Comparison of ENCODE assay signal across 11 cellular contexts in the genomic region with DNA sequence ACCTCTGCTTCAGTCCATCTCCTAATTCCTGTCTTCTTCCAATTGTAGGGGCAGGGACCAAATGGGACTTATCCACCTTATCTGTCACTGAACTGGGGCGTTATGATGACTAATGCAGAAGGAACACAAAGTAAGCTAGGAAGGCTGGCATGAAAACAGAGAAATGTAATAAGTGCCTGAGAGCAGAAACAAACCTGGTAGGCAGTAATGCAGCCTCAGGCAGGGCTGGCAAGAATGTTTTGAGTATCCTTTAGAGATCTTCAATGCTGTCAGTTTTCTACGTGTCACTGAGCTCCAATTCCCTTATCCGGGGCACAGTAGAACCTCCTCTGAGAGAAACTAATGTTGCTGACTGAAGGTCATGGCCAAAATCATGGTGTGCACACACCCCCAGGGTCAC.
DNase-seq lines count a peak whose midpoint lies in the region; ATAC-seq, FAIRE-seq and TF ChIP-seq lines count a peak whose summit lies in the region.
"Had no signal": no experiment of that assay in that cellular context is flagged by ENCODE, and none has a peak within 500 bp of the region (broad histone marks: within the 10 kb centered on the region; RNA-seq: fewer than 3 reads in every experiment).

No MANE protein-coding gene starts in this region.

- no peaks in the 10 kb centered on the region for H3K27me3 ChIP-seq in keratinocyte (ENCODE audit: control insufficient read depth, extremely low read depth, insufficient read depth, low read length)
- H3K27me3 ChIP-seq in thoracic aorta (replicated peaks; ENCODE audit: insufficient read depth), result no peaks in the 10 kb centered on the region
- no peaks in the 10 kb centered on the region for H3K27me3 ChIP-seq in upper lobe of left lung
- H3K27me3 ChIP-seq: cardiac muscle cell had no signal

- DNase-seq in DMS53 (lab: John Stamatoyannopoulos, UW) (peak; percentile 14), DMS53 treated with DMSO at 0.1 percent for 48 hours (lab: John Stamatoyannopoulos, UW; ENCODE audit: unreplicated experiment) (no peak), astrocyte of the spinal cord (ENCODE audit: low read depth, low spot score) (peak; percentile 37), keratinocyte (ENCODE audit: low read depth, low spot score) (no peak), thoracic aorta (ENCODE audit: low spot score) (no peak), upper lobe of left lung (no peak)
- DNase-seq: SHP77 had no signal

- peak overlapping the region; percentile 4 for H2AFZ ChIP-seq in keratinocyte (ENCODE audit: control insufficient read depth, low read length)

- dilution Hi-C loops in keratinocyte (cut with MboI; ENCODE audit: extremely low pct_ligation_motif_present, low sequenced_read_pairs), result no loop called here

- H3K79me2 ChIP-seq in keratinocyte (ENCODE audit: control insufficient read depth, insufficient read depth, low read length), result no peaks in the 10 kb centered on the region

- 61 to 62% methylated on average over 3 of the region's 3 CpGs for WGBS in upper lobe of left lung, 2 donors

- FAIRE-seq in keratinocyte (lab: Jason Lieb, UNC), result peak; percentile 71

- no peak for TF ChIP-seq POLR2A in upper lobe of left lung (IDR thresholded peaks at IDR 0.05)

- no peaks in the 10 kb centered on the region for H4K20me1 ChIP-seq in keratinocyte (ENCODE audit: control insufficient read depth, extremely low read depth, insufficient read depth, low read length)

- no peaks in the 10 kb centered on the region for H3K9me3 ChIP-seq in keratinocyte (ENCODE audit: control insufficient read depth, low read depth, low read length)
- no peaks in the 10 kb centered on the region for H3K9me3 ChIP-seq in thoracic aorta
- no peaks in the 10 kb centered on the region for H3K9me3 ChIP-seq in upper lobe of left lung

- no peaks in the 10 kb centered on the region for H3K9me1 ChIP-seq in keratinocyte (ENCODE audit: control insufficient read depth, extremely low read depth, insufficient read depth, low read length)

- peak overlapping the region; percentile 20 for H3K4me2 ChIP-seq in keratinocyte (ENCODE audit: control insufficient read depth, extremely low read depth, insufficient read depth, low read depth, low read length)

- no peak overlapping the region for H3K27ac ChIP-seq in keratinocyte (ENCODE audit: control insufficient read depth, insufficient read depth, low read length)
- no peak overlapping the region for H3K27ac ChIP-seq in thoracic aorta
- H3K27ac ChIP-seq in upper lobe of left lung, result peak overlapping the region in 2 of 4 donors; percentile 5 to 44
- H3K27ac ChIP-seq: 22Rv1, cardiac muscle cell had no signal

- peaks cover 26% of the 10 kb centered on the region for H3K4me1 ChIP-seq in keratinocyte (ENCODE audit: control insufficient read depth, extremely low read depth, insufficient read depth, low read length)
- peaks cover 0 to 8% of the 10 kb centered on the region in 2 donors for H3K4me1 ChIP-seq in thoracic aorta (ENCODE audit: control insufficient read depth in 1 of 2, low read depth in 2 of 2)
- peaks cover 3 to 12% (median 9%) of the 10 kb centered on the region in 4 donors for H3K4me1 ChIP-seq in upper lobe of left lung

- ATAC-seq in thoracic aorta (ENCODE audit: insufficient number of reproducible peaks, low FRiP score, low read depth), result peak; percentile 82
- ATAC-seq in GM19035 (IDR thresholded peaks at IDR 0.05; ENCODE audit: unreplicated experiment), result no peak
- no peak for ATAC-seq in upper lobe of left lung (ENCODE audit: low FRiP score in 2 of 2)
- ATAC-seq in HG03025 (IDR thresholded peaks at IDR 0.05; ENCODE audit: low FRiP score, unreplicated experiment), result no peak

- TF ChIP-seq EP300 in upper lobe of left lung (IDR thresholded peaks at IDR 0.05), result no peak

- no peak overlapping the region for H3K4me3 ChIP-seq in astrocyte of the spinal cord (ENCODE audit: low read depth, low read length)
- no peak overlapping the region for H3K4me3 ChIP-seq in keratinocyte (ENCODE audit: control insufficient read depth in 2 of 3, extremely low read depth in 1 of 3, insufficient read depth in 2 of 3, low read depth in 1 of 3, low read length in 3 of 3)
- no peak overlapping the region for H3K4me3 ChIP-seq in thoracic aorta
- no peak overlapping the region for H3K4me3 ChIP-seq in upper lobe of left lung
- H3K4me3 ChIP-seq: cardiac muscle cell had no signal

- H3K9ac ChIP-seq in keratinocyte (ENCODE audit: control insufficient read depth, extremely low read depth, insufficient read depth, low read length), result no peak overlapping the region

- TF ChIP-seq CTCF in astrocyte of the spinal cord (IDR thresholded peaks at IDR 0.05; ENCODE audit: low read depth, low read length), result no peak
- no peak for TF ChIP-seq CTCF in keratinocyte (optimal IDR thresholded peaks at IDR 0.05 in 1 of 3, IDR thresholded peaks at IDR 0.05 in 1 of 3, conservative IDR thresholded peaks at IDR 0.05 in 1 of 3; ENCODE audit: extremely low read depth in 1 of 3, insufficient read depth in 2 of 3, low read length in 3 of 3)
- no peak for TF ChIP-seq CTCF in thoracic aorta (IDR thresholded peaks at IDR 0.05)
- TF ChIP-seq CTCF in upper lobe of left lung (IDR thresholded peaks at IDR 0.05), result no peak

- H3K36me3 ChIP-seq in keratinocyte (ENCODE audit: control insufficient read depth in 2 of 2, extremely low read depth in 1 of 2, insufficient read depth in 2 of 2, low read length in 2 of 2) (no peaks in the 10 kb centered on the region), thoracic aorta (no peaks in the 10 kb centered on the region), upper lobe of left lung (no peaks in the 10 kb centered on the region)
- H3K36me3 ChIP-seq: cardiac muscle cell had no signal

- in situ Hi-C loops in astrocyte of the spinal cord (cut with HindIII; ENCODE audit: low sequenced_read_pairs), result no loop called here

Comparison
In these comparisons a context has a peak if more than half of its experiments do, and no peak if none do; other contexts are left out.
1. DNase-seq: peak in DMS53 (single experiment) and astrocyte of the spinal cord (single experiment); none in DMS53 treated with DMSO at 0.1 percent for 48 hours (single experiment), keratinocyte (single experiment), thoracic aorta (single experiment) and upper lobe of left lung (0 of 2).